ENCODE assay signal across 14 cellular contexts in the genomic region with DNA sequence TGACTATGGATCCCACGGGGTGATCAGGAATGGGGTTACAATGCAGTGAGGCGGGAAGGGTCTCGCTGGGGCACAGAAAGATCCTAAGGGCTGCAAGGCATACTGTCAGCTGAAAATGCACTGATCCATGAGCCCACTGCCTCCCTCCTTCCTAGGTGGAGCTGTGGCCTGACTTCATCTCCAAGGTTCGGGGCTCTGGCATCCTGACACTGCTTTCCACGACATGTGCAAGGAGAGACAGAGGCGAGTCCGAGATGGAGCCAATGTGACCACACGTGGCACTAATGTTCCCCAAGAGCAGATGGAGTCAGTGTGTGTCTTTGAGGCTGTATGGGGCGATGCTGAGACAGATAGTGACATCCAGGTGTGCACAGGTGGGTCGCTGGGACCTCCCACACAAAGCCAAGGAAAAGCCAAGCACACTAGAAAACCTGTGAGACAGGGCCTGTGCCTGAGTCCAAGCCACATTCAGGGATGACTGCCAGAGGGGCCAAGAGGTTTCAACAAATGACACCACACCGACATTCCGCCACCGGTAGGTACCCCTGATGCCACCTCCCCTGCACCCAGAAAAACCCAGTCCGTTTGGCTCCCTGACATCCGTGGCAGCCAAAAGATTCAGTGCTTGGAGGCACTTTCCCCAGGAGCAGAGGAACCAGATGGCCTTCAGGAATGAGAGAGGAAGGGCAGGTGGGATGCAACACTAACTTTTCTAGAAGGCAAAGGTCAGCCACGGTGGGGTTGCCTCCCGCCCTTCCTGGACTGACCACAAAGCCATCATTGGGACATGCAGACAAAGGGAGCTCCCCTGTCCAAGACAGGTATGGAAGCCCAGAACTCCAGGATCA. TPM values are rescaled to one million over a fixed set of nuclear protein-coding genes. Genes with fewer than 3 reads are reported as not detected.
DNase-seq lines count a peak whose midpoint lies in the region; ATAC-seq, FAIRE-seq and TF ChIP-seq lines count a peak whose summit lies in the region.
"Not testable (repeated sequence)": the region's sequence is repeated elsewhere in the genome, so short reads cannot be mapped to it uniquely, and the experiment has no call there.
"Had no signal": no experiment of that assay in that cellular context is flagged by ENCODE, and none has a peak within 500 bp of the region (broad histone marks: within the 10 kb centered on the region; RNA-seq: fewer than 3 reads in every experiment).

No MANE protein-coding gene starts in this region.

- peak overlapping the region in 3 of 11 experiments; percentile 67 to 74 (median 71); a peak in 2 of 22 replicates for H3K27ac ChIP-seq in BLaER1 treated with 17β-estradiol and CSF1 and Interleukin-3, amounts not matched to agents 10 nM and 100 nM
- not testable (repeated sequence) for H3K27ac ChIP-seq in K562 (ENCODE audit: extremely low read depth, low read depth, low read length); suprapubic skin

- not testable (repeated sequence) for TF ChIP-seq CTCF in K562 (IDR thresholded peaks at IDR 0.05 in 2 of 3, conservative IDR thresholded peaks at IDR 0.05 in 1 of 3; ENCODE audit: insufficient read depth in 2 of 3, low read depth in 1 of 3, low read length in 3 of 3); osteocyte (IDR thresholded peaks at IDR 0.05); suprapubic skin (IDR thresholded peaks at IDR 0.05)

- not testable (repeated sequence) for H3K9ac ChIP-seq in BLaER1 treated with 17β-estradiol and CSF1 and Interleukin-3, amounts not matched to agents 10 nM and 100 nM
- peak overlapping the region in 1 of 2 experiments; percentile 50; a peak in 2 of 4 replicates for H3K9ac ChIP-seq in K562 (ENCODE audit: insufficient read depth in 1 of 2, low read depth in 2 of 2, low read length in 2 of 2)

- not testable (repeated sequence) for H3K36me3 Mint-ChIP-seq in osteocyte (ENCODE audit: unreplicated experiment)

- H3K9me1 ChIP-seq in K562 (ENCODE audit: control insufficient read depth, insufficient read depth, low read length), result not testable (repeated sequence)

- CTCF ChIA-PET in K562 (lab: Yijun Ruan, JAX; ENCODE audit: low intra/inter-chr PET ratio), result not testable (repeated sequence)

- peaks cover 63% of the 10 kb centered on the region for H3K9me3 Mint-ChIP-seq in osteocyte (ENCODE audit: unreplicated experiment)

- not testable (repeated sequence) for H3K36me3 ChIP-seq in BLaER1 treated with 17β-estradiol and CSF1 and Interleukin-3, amounts not matched to agents 10 nM and 100 nM; K562 (ENCODE audit: control insufficient read depth, insufficient read depth, low read length); suprapubic skin

- peak overlapping the region; percentile 93 for H2AFZ ChIP-seq in K562 (ENCODE audit: low read depth, low read length)

- H3K4me3 ChIP-seq in BLaER1 treated with 17β-estradiol and CSF1 and Interleukin-3, amounts not matched to agents 10 nM and 100 nM; suprapubic skin: not testable (repeated sequence)
- peak overlapping the region; percentile 40; the same call in 1 of the 2 replicates for H3K4me3 ChIP-seq in K562

- not testable (repeated sequence) for TF ChIP-seq POLR2A in K562 (conservative IDR thresholded peaks at IDR 0.05); suprapubic skin (IDR thresholded peaks at IDR 0.05)

- TSS peak; percentile 80 for BruUV-seq in K562 (replicated peaks; lab: Mats Ljungman, UMichigan)

- not testable (repeated sequence) for H3K4me1 Mint-ChIP-seq in osteocyte (ENCODE audit: unreplicated experiment)

- H3K4me1 ChIP-seq in BLaER1 treated with 17β-estradiol and CSF1 and Interleukin-3, amounts not matched to agents 10 nM and 100 nM, result peaks cover 16 to 85% (median 78%) of the 10 kb centered on the region in 10 experiments; a peak in 19 of 20 replicates
- peaks cover 3 to 36% of the 10 kb centered on the region in 2 experiments; a peak in 4 of 5 replicates for H3K4me1 ChIP-seq in K562 (replicated peaks in 1 of 2; ENCODE audit: control insufficient read depth in 2 of 2, insufficient read depth in 2 of 2, low read length in 2 of 2)
- H3K4me1 ChIP-seq in suprapubic skin, result not testable (repeated sequence)

- not testable (repeated sequence) for H3K27me3 Mint-ChIP-seq in osteocyte (ENCODE audit: unreplicated experiment)

- not testable (repeated sequence) for ATAC-seq in K562

- POLR2A ChIA-PET in K562 (lab: Yijun Ruan, JAX), result not testable (repeated sequence)

- not testable (repeated sequence) for H3K4me3 Mint-ChIP-seq in osteocyte (ENCODE audit: unreplicated experiment)

- peak overlapping the region in 8 of 11 experiments; percentile 77 to 94 (median 86); a peak in 14 of 22 replicates for H3K4me2 ChIP-seq in BLaER1 treated with 17β-estradiol and CSF1 and Interleukin-3, amounts not matched to agents 10 nM and 100 nM
- H3K4me2 ChIP-seq in K562 (ENCODE audit: insufficient read depth, low read length), result peak overlapping the region; percentile 78

- not testable (repeated sequence) for H4K20me1 ChIP-seq in BLaER1 treated with 17β-estradiol and CSF1 and Interleukin-3, amounts not matched to agents 10 nM and 100 nM; K562 (replicated peaks; ENCODE audit: control insufficient read depth, insufficient read depth, low read length)

- WGBS in K562 (ENCODE audit: insufficient coverage, low coverage, missing lambda C conversion rate), result 41% methylated on average over 17 of the region's 17 CpGs
- 78% methylated on average over 17 of the region's 17 CpGs for WGBS in suprapubic skin

- TF ChIP-seq EP300 in K562 (IDR thresholded peaks at IDR 0.05; ENCODE audit: low read length); suprapubic skin (IDR thresholded peaks at IDR 0.05): not testable (repeated sequence)

- intact Hi-C loops in K562 (cut with micrococcal nuclease), result not testable (repeated sequence)

- not testable (repeated sequence) for H3K79me2 ChIP-seq in K562 (ENCODE audit: control insufficient read depth, insufficient read depth, low read length)

- in situ Hi-C loops in K562 (cut with MboI), result loop anchor here (10.0 kb wide), 2 partner anchors 630 to 710 kb away; no protein-coding TSS in a partner anchor

- not testable (repeated sequence) for FAIRE-seq in K562 (lab: Jason Lieb, UNC)

- DNase-seq in activated CD8-positive, alpha-beta memory T cell treated with anti-CD3 and anti-CD28 coated beads, Interleukin-2, amount 50 U/mL, for 48 hours, result peak; percentile 32
- DNase-seq in K562 (ENCODE audit: extremely low read depth in 1 of 4, low spot score in 3 of 4), result not testable (repeated sequence)
- peak; percentile 41 for DNase-seq in islet precursor cell
- DNase-seq in osteocyte (ENCODE audit: extremely low spot score, unreplicated experiment), result peak; percentile 83
- peak; percentile 57 to 73 for DNase-seq in suprapubic skin (ENCODE audit: low spot score in 2 of 2)

- peaks cover 0 to 16% (median 0%) of the 10 kb centered on the region in 11 experiments; a peak in 4 of 22 replicates for H3K27me3 ChIP-seq in BLaER1 treated with 17β-estradiol and CSF1 and Interleukin-3, amounts not matched to agents 10 nM and 100 nM
- H3K27me3 ChIP-seq in K562 (ENCODE audit: control insufficient read depth in 2 of 2, insufficient read depth in 2 of 2, low read length in 2 of 2), result peaks cover 0 to 33% of the 10 kb centered on the region in 2 experiments; a peak in 2 of 5 replicates
- H3K27me3 ChIP-seq in suprapubic skin, result not testable (repeated sequence)

- not testable (repeated sequence) for H3K27ac Mint-ChIP-seq in osteocyte (ENCODE audit: unreplicated experiment)

- H3K9me3 ChIP-seq in BLaER1 treated with 17β-estradiol and CSF1 and Interleukin-3, amounts not matched to agents 10 nM and 100 nM (replicated peaks in 1 of 11), result peaks cover 36 to 45% (median 39%) of the 10 kb centered on the region in 11 experiments
- not testable (repeated sequence) for H3K9me3 ChIP-seq in K562 (replicated peaks; ENCODE audit: control insufficient read depth, insufficient read depth, low read depth, low read length); suprapubic skin

- TF ChIP-seq RAD21 in K562 (CRISPR knock-in tag; conservative IDR thresholded peaks at IDR 0.05 in 1 of 2, IDR thresholded peaks at IDR 0.05 in 1 of 2), result not testable (repeated sequence)

RNA-seq across cellular contexts. Expression of gene KCNJ18, which starts 17.2 kb away (rescaled TPM):
- total RNA-seq in K562 (2011; cell fraction: chromatin; rRNA removed; ENCODE audit: low replicate concordance), result not detected in 2 replicates
- not detected in 2 replicates for total RNA-seq in K562 (2011; cell fraction: nucleolus; rRNA removed)
- total RNA-seq in K562 (2011; cell fraction: nucleoplasm; rRNA removed), result not detected in 2 replicates
- total RNA-seq in K562 (2014; rRNA removed) (not detected in 2 replicates), K562 (2014; rRNA removed; fragmentation: Illumina TruSeq; extraction: Trizol) (not detected in 2 replicates), K562 (2015; rRNA removed; fragmentation: Illumina TruSeq; extraction: Trizol) (not detected in 2 replicates), K562 (2021) (not detected in 2 replicates), osteocyte (not detected in 2 replicates), suprapubic skin (10 to 100 TPM in 3 of 4 donors, 1 to 10 TPM in 1; 2.3 to 32.9 (median 19.3) TPM)
- polyA plus RNA-seq in K562 (2011; rRNA removed) (not detected in 2 replicates), K562 (2014; fragmentation: Illumina TruSeq; extraction: Trizol) (not detected in 2 replicates), K562 (2014; fragmentation: Nextera tagmentation; extraction: Ambion mirVana) (not detected), K562 (2014; rRNA removed) (not detected in 2 replicates)
- polyA plus RNA-seq in K562 (2011; cell fraction: cytosol; rRNA removed), result not detected in 2 replicates
- polyA plus RNA-seq in K562 (2011; cell fraction: nucleus; rRNA removed), result not detected in 2 replicates
- polyA plus RNA-seq in K562 (2012), result 0.03 and 0.06 TPM in 2 replicates
- polyA minus RNA-seq in K562 (2011; rRNA and poly(A)+ RNA removed), result not detected in 2 replicates
- polyA minus RNA-seq in K562 (2011; cell fraction: cytosol; rRNA and poly(A)+ RNA removed), result not detected in 2 replicates
- not detected in 2 replicates for polyA minus RNA-seq in K562 (2011; cell fraction: nucleus; rRNA and poly(A)+ RNA removed)
- total RNA-seq: A673; CD4-positive, CD25-positive, alpha-beta regulatory T cell; CD8-positive, alpha-beta memory T cell; G401; GM12878; H7 had no signal
- polyA plus RNA-seq: AG04450; CD4-positive, CD25-positive, alpha-beta regulatory T cell; CD8-positive, alpha-beta memory T cell; GM12878; IgD-negative memory B cell had no signal
